3 cellular contexts compared by ENCODE assay signal in genomic region chr9:96587295-96587694, GRCh38.
TF ChIP-seq lines count a peak whose summit lies in the region.

No MANE protein-coding gene starts in this region.

TF ChIP-seq in GM23338, 12 proteins besides CTCF, POLR2A, EP300 and RAD21:
- no peak for TF ChIP-seq CREB1 (CRISPR knock-in tag; IDR thresholded peaks at IDR 0.05; ENCODE audit: low read depth)
TF ChIP-seq in GM23338: peak in this region for 0.

TF ChIP-seq in IMR-90, 13 proteins besides CTCF, POLR2A, EP300 and RAD21:
- TF ChIP-seq CHD1 (IDR thresholded peaks at IDR 0.05; ENCODE audit: low read depth, low read length) (no peak), BHLHE40 (IDR thresholded peaks at IDR 0.05; ENCODE audit: low read depth, low read length) (no peak), USF2 (IDR thresholded peaks at IDR 0.05; ENCODE audit: low read depth, low read length) (no peak), RCOR1 (IDR thresholded peaks at IDR 0.05; ENCODE audit: insufficient replicate concordance, low read length) (no peak), MAFK (IDR thresholded peaks at IDR 0.05; ENCODE audit: low read depth, low read length) (no peak), RFX5 (IDR thresholded peaks at IDR 0.05; ENCODE audit: low read depth, low read length) (no peak), CEBPB (IDR thresholded peaks at IDR 0.05; ENCODE audit: low read depth, low read length) (no peak), MXI1 (IDR thresholded peaks at IDR 0.05; ENCODE audit: borderline replicate concordance, low read depth, low read length) (no peak), SMC3 (IDR thresholded peaks at IDR 0.05; ENCODE audit: low read depth, low read length) (no peak)

TF ChIP-seq in SK-N-SH, 30 proteins besides CTCF, POLR2A, EP300 and RAD21:
- no peak for TF ChIP-seq CHD2 (IDR thresholded peaks at IDR 0.05; ENCODE audit: low read length, partially characterized antibody)
TF ChIP-seq in SK-N-SH: peak in this region for 0.
